In genomic region chr6:26213334-26214075, GRCh38 we compare ENCODE assay signal across 19 cellular contexts.
DNase-seq lines count a peak whose midpoint lies in the region; ATAC-seq, FAIRE-seq and TF ChIP-seq lines count a peak whose summit lies in the region.
"Had no signal": no experiment of that assay in that cellular context is flagged by ENCODE, and none has a peak within 500 bp of the region (broad histone marks: within the 10 kb centered on the region; RNA-seq: fewer than 3 reads in every experiment).

No MANE protein-coding gene starts in this region.

- no peak overlapping the region for H3K23ac ChIP-seq in H1 (ENCODE audit: insufficient read length)

- no peak overlapping the region for H4K5ac ChIP-seq in H1 (ENCODE audit: insufficient read length, low read depth, low read length)

- H3K9me3 ChIP-seq in RWPE2 (ENCODE audit: severe bottlenecking) (no peaks in the 10 kb centered on the region), H1 (ENCODE audit: insufficient read depth in 2 of 2, low read depth in 1 of 2, low read length in 1 of 2) (no peaks in the 10 kb centered on the region)
- H3K9me3 ChIP-seq: right lobe of liver, vagina had no signal

- no peak overlapping the region for H3K56ac ChIP-seq in H1 (replicated peaks; ENCODE audit: insufficient read length, low read depth, low read length)

- no peak overlapping the region for H3K4me3 Mint-ChIP-seq in stimulated activated naive CD8-positive, alpha-beta T cell treated with anti-CD3 and anti-CD28 coated beads, Interleukin-15, Interleukin-2, amounts not matched to agents 100 ng/mL and 50 ng/mL, for 24 hours

- no peak overlapping the region for H3K9ac ChIP-seq in H1 (replicated peaks in 1 of 4; ENCODE audit: extremely low read depth in 1 of 4, low read depth in 3 of 4, low read length in 3 of 4)
- H3K9ac ChIP-seq: parathyroid adenoma had no signal

- H3K27ac ChIP-seq in RWPE2 (ENCODE audit: poor library complexity, severe bottlenecking), result peak overlapping the region; percentile 10
- no peak overlapping the region for H3K27ac ChIP-seq in H1 (ENCODE audit: low read depth, low read length)
- H3K27ac ChIP-seq: parathyroid adenoma, right lobe of liver, vagina had no signal

- 79% methylated on average over 2 of the region's 2 CpGs; no CpG with 5 or more reads in 1 of the 2 experiments for WGBS in H1 (ENCODE audit: extremely low coverage in 1 of 2, insufficient coverage in 1 of 2, insufficient read length in 1 of 2, insufficient replicate concordance in 2 of 2, low coverage in 1 of 2, low lambda C conversion rate in 2 of 2, missing lambda C conversion rate in 1 of 2), 2 experiments

- H2AFZ ChIP-seq in H1 (ENCODE audit: low read length), result no peak overlapping the region
- H2AFZ ChIP-seq: parathyroid adenoma had no signal

- no peak overlapping the region for H3K18ac ChIP-seq in H1 (ENCODE audit: extremely low read depth, low read length)

- POLR2A ChIA-PET in H1 (lab: Charles Lee; ENCODE audit: partially characterized antibody), result interaction anchor here (0.6 to 40.4 kb wide), 17 partner anchors 7 to 1671 kb away, joined by 3 to 2731 read pairs (median 52); a partner anchor contains a TSS

- peak overlapping the region; percentile 63 for H3K27ac Mint-ChIP-seq in stimulated activated naive CD8-positive, alpha-beta T cell treated with anti-CD3 and anti-CD28 coated beads, Interleukin-15, Interleukin-2, amounts not matched to agents 100 ng/mL and 50 ng/mL, for 24 hours
- H3K27ac Mint-ChIP-seq: activated naive CD4-positive, alpha-beta T cell treated with anti-CD3 and anti-CD28 coated beads, Interleukin-2, amount 50 U/mL, for 72 hours had no signal

- TF ChIP-seq RAD21 in H1 (IDR thresholded peaks at IDR 0.05 in 1 of 2, conservative IDR thresholded peaks at IDR 0.05 in 1 of 2; ENCODE audit: low read depth in 2 of 2, low read length in 2 of 2), result no peak

- no peak overlapping the region for H3K4me3 ChIP-seq in RWPE2 (ENCODE audit: severe bottlenecking)
- H3K4me3 ChIP-seq in H1 (ENCODE audit: extremely low read depth in 1 of 4, insufficient read depth in 2 of 4, low read depth in 3 of 4, low read length in 4 of 4), result no peak overlapping the region
- H3K4me3 ChIP-seq: right lobe of liver, vagina had no signal

- no peak for TF ChIP-seq EP300 in H1 (IDR thresholded peaks at IDR 0.05; ENCODE audit: borderline replicate concordance in 1 of 2, low read depth in 2 of 2, low read length in 2 of 2)

- no peaks in the 10 kb centered on the region for H3K27me3 ChIP-seq in RWPE2 (ENCODE audit: insufficient read depth, poor library complexity, severe bottlenecking)
- no peaks in the 10 kb centered on the region for H3K27me3 ChIP-seq in H1 (replicated peaks in 1 of 4; ENCODE audit: control insufficient read depth in 3 of 4, extremely low read depth in 1 of 4, insufficient read depth in 3 of 4, low read length in 3 of 4)
- H3K27me3 ChIP-seq: right lobe of liver, vagina had no signal

- H3K36me3 ChIP-seq in RWPE2 (ENCODE audit: low read depth) (no peaks in the 10 kb centered on the region), H1 (ENCODE audit: control insufficient read depth in 2 of 4, insufficient read depth in 4 of 4, low read length in 3 of 4) (no peaks in the 10 kb centered on the region)
- H3K36me3 ChIP-seq: right lobe of liver, vagina had no signal

- CTCF ChIA-PET in H1 (lab: Charles Lee; ENCODE audit: partially characterized antibody), result interaction anchor here (0.6 to 1.3 kb wide), 3 partner anchors 16 to 46 kb away, joined by 3 read pairs; a partner anchor contains a TSS

- H3K79me1 ChIP-seq in H1 (ENCODE audit: low read depth, low read length), result no peaks in the 10 kb centered on the region

- peaks cover 10% of the 10 kb centered on the region for H3K23me2 ChIP-seq in H1 (ENCODE audit: low read depth, low read length)

- H2AK5ac ChIP-seq in H1 (ENCODE audit: low read depth, low read length), result no peak overlapping the region

- no peak overlapping the region for H4K8ac ChIP-seq in H1 (ENCODE audit: extremely low read depth, insufficient read depth, low read length)

- no peak overlapping the region for H4K91ac ChIP-seq in H1 (replicated peaks; ENCODE audit: insufficient read length, low read length)

- no peaks in the 10 kb centered on the region for H3K9me3 Mint-ChIP-seq in stimulated activated naive CD8-positive, alpha-beta T cell treated with anti-CD3 and anti-CD28 coated beads, Interleukin-15, Interleukin-2, amounts not matched to agents 100 ng/mL and 50 ng/mL, for 24 hours
- H3K9me3 Mint-ChIP-seq: CD4-positive, alpha-beta memory T cell had no signal

- H2BK5ac ChIP-seq in H1 (ENCODE audit: low read depth, low read length), result no peak overlapping the region

- no peak overlapping the region for H3K4ac ChIP-seq in H1 (replicated peaks; ENCODE audit: insufficient read length, low read depth, low read length)

- peaks cover 13% of the 10 kb centered on the region for H3K4me1 Mint-ChIP-seq in stimulated activated naive CD8-positive, alpha-beta T cell treated with anti-CD3 and anti-CD28 coated beads, Interleukin-15, Interleukin-2, amounts not matched to agents 100 ng/mL and 50 ng/mL, for 24 hours (ENCODE audit: low read depth)

- H3K14ac ChIP-seq in H1 (ENCODE audit: insufficient read length), result no peak overlapping the region

- H3K36me3 Mint-ChIP-seq in stimulated activated naive CD8-positive, alpha-beta T cell treated with anti-CD3 and anti-CD28 coated beads, Interleukin-15, Interleukin-2, amounts not matched to agents 100 ng/mL and 50 ng/mL, for 24 hours (ENCODE audit: low read depth), result no peaks in the 10 kb centered on the region
- H3K36me3 Mint-ChIP-seq: CD4-positive, alpha-beta memory T cell; naive thymus-derived CD8-positive, alpha-beta T cell had no signal

- ATAC-seq in stimulated activated naive CD8-positive, alpha-beta T cell treated with anti-CD3 and anti-CD28 coated beads, Interleukin-15, Interleukin-2, amounts not matched to agents 100 U/mL and 50 U/mL, for 24 hours, result no peak
- no peak for ATAC-seq in RWPE2 (ENCODE audit: low read depth)
- ATAC-seq: activated naive CD4-positive, alpha-beta T cell treated with anti-CD3 and anti-CD28 coated beads, Interleukin-2, amount 50 U/mL, for 72 hours; left lobe of liver; naive thymus-derived CD8-positive, alpha-beta T cell; right lobe of liver had no signal

- FAIRE-seq in H1 (lab: Jason Lieb, UNC), result no peak
- no peak for FAIRE-seq in GM19239 (lab: Jason Lieb, UNC)
- FAIRE-seq: G401.6 had no signal

- no peak overlapping the region; a peak in 1 of 4 replicates for H3K4me2 ChIP-seq in H1 (ENCODE audit: insufficient read depth in 1 of 2, low read depth in 2 of 2, low read length in 2 of 2)

- TF ChIP-seq POLR2A in H1 (IDR thresholded peaks at IDR 0.05; ENCODE audit: control extremely low read depth in 1 of 2, low read depth in 2 of 2, low read length in 2 of 2), result peak in 1 of 2 experiments; percentile 69; a peak in 2 of 3 replicates

- no peak overlapping the region for H2BK120ac ChIP-seq in H1 (replicated peaks; ENCODE audit: low read depth, low read length)

- no peaks in the 10 kb centered on the region for H3K27me3 Mint-ChIP-seq in stimulated activated naive CD8-positive, alpha-beta T cell treated with anti-CD3 and anti-CD28 coated beads, Interleukin-15, Interleukin-2, amounts not matched to agents 100 ng/mL and 50 ng/mL, for 24 hours
- H3K27me3 Mint-ChIP-seq: CD4-positive, alpha-beta memory T cell; naive thymus-derived CD8-positive, alpha-beta T cell had no signal

- H3K4me1 ChIP-seq in RWPE2 (ENCODE audit: insufficient read depth, poor library complexity, severe bottlenecking) (no peaks in the 10 kb centered on the region), H1 (replicated peaks in 1 of 4; ENCODE audit: control insufficient read depth in 3 of 4, insufficient read depth in 4 of 4, low read length in 3 of 4) (peaks cover 0 to 5% (median 0%) of the 10 kb centered on the region in 4 experiments; a peak in 1 of 7 replicates)

- no peaks in the 10 kb centered on the region for H4K20me1 ChIP-seq in H1 (replicated peaks in 1 of 2; ENCODE audit: control insufficient read depth in 1 of 2, insufficient read depth in 2 of 2, low read length in 2 of 2)

- no peak overlapping the region; the same call in 1 of the 2 replicates for H2BK20ac ChIP-seq in H1 (ENCODE audit: low read length)

- no peak overlapping the region for H2BK15ac ChIP-seq in H1 (ENCODE audit: low read length)

- H2BK12ac ChIP-seq in H1 (ENCODE audit: low read depth, low read length), result no peak overlapping the region

- no peaks in the 10 kb centered on the region for H3K79me2 ChIP-seq in H1 (ENCODE audit: control insufficient read depth in 1 of 2, insufficient read depth in 2 of 2, low read length in 2 of 2)
- H3K79me2 ChIP-seq: parathyroid adenoma had no signal

- DNase-seq in stimulated activated naive CD8-positive, alpha-beta T cell treated with anti-CD3 and anti-CD28 coated beads, Interleukin-15, Interleukin-2, amounts not matched to agents 100 U/mL and 50 U/mL, for 24 hours, result no peak
- DNase-seq in RWPE2 (ENCODE audit: low spot score) (no peak), H1 (ENCODE audit: low read depth in 1 of 2, low spot score in 2 of 2) (no peak), GM19239 (ENCODE audit: insufficient read length, low spot score) (no peak), SHP77 treated with DMSO at 0.1 percent for 48 hours (lab: John Stamatoyannopoulos, UW) (no peak)
- DNase-seq in stimulated activated CD4-positive, alpha-beta T cell treated with anti-CD3 and anti-CD28 coated beads, Interleukin-4, amount 100 ng/mL, for 24 hours, result no peak
- DNase-seq: CD4-positive, alpha-beta memory T cell; naive thymus-derived CD8-positive, alpha-beta T cell; NCI-H1092; NCI-H1930; NCI-H748 treated with DMSO at 0.1 percent for 48 hours; right lobe of liver; Right ventricle myocardium superior had no signal

- TF ChIP-seq CTCF in RWPE2 (IDR thresholded peaks at IDR 0.05; ENCODE audit: poor library complexity, severe bottlenecking) (no peak), H1 (IDR thresholded peaks at IDR 0.05; ENCODE audit: control extremely low read depth in 1 of 3, insufficient read depth in 1 of 3, low read depth in 1 of 3, low read length in 3 of 3) (no peak)

TF ChIP-seq in H1, 55 proteins besides CTCF, POLR2A, EP300 and RAD21:
- no peak for TF ChIP-seq RXRA (IDR thresholded peaks at IDR 0.05; ENCODE audit: insufficient read depth, low read depth, low read length)
- TF ChIP-seq POLR2AphosphoS5 (IDR thresholded peaks at IDR 0.05; ENCODE audit: low read depth, low read length), result 0 out of 2 replicates have a peak, but pooled peaks have one; percentile 59
- no peak for TF ChIP-seq KDM4A (IDR thresholded peaks at IDR 0.05; ENCODE audit: low read depth, low read length, severe bottlenecking)
- no peak for TF ChIP-seq BRCA1 (IDR thresholded peaks at IDR 0.05; ENCODE audit: low read depth, low read length)
- TF ChIP-seq JUN (IDR thresholded peaks at IDR 0.05; ENCODE audit: low read depth, low read length), result no peak
- no peak for TF ChIP-seq EZH2 (IDR thresholded peaks at IDR 0.05; ENCODE audit: low read depth, low read length, severe bottlenecking)
